8 cellular contexts compared by ENCODE assay signal in genomic region chr19:36771275-36772231, GRCh38. TPM values are rescaled to one million over a fixed set of nuclear protein-coding genes. Genes with fewer than 3 reads are reported as not detected.
DNase-seq lines count a peak whose midpoint lies in the region; ATAC-seq lines count a peak whose summit lies in the region.

No MANE protein-coding gene starts in this region.

- peaks cover 8 to 31% of the 10 kb centered on the region in 2 donors for H3K36me3 ChIP-seq in neuronal stem cell (replicated peaks in 1 of 2; ENCODE audit: control insufficient read depth in 2 of 2, insufficient read depth in 2 of 2, low read length in 2 of 2)

- peaks cover 14 to 58% of the 10 kb centered on the region in 2 donors for H3K9me3 ChIP-seq in neuronal stem cell (replicated peaks in 1 of 2; ENCODE audit: control insufficient read depth in 2 of 2, insufficient read depth in 1 of 2, low read depth in 1 of 2, low read length in 2 of 2)

- no peak for ATAC-seq in activated T-helper 17 cell treated with anti-CD3 and anti-CD28 coated beads, Interleukin-2, amount 50 U/mL, for 72 hours (replicated peaks)
- no peak for ATAC-seq in GM18520 (IDR thresholded peaks at IDR 0.05; ENCODE audit: unreplicated experiment)
- ATAC-seq in GM19023 (IDR thresholded peaks at IDR 0.05; ENCODE audit: unreplicated experiment), result no peak

- H3K4me3 ChIP-seq in neuronal stem cell (ENCODE audit: low read length in 2 of 2), result peak overlapping the region; percentile 68 to 93

- no peaks in the 10 kb centered on the region for H3K4me1 ChIP-seq in neuronal stem cell (ENCODE audit: control insufficient read depth in 2 of 2, insufficient read depth in 1 of 2, low read depth in 1 of 2, low read length in 2 of 2)

- H3K27ac Mint-ChIP-seq in activated T-helper 17 cell treated with anti-CD3 and anti-CD28 coated beads, Interleukin-2, amount 50 U/mL, for 72 hours, result peak overlapping the region; percentile 93

- no peak overlapping the region for H3K23ac ChIP-seq in neuronal stem cell (ENCODE audit: low read depth, low read length, poor library complexity)

- peak; percentile 38 for DNase-seq in stimulated activated CD4-positive, alpha-beta T cell treated with anti-CD3 and anti-CD28 coated beads, Interleukin-15, amount 100 ng/mL, for 24 hours
- no peak for DNase-seq in stimulated activated CD4-positive, alpha-beta T cell treated with anti-CD3 and anti-CD28 coated beads, Interleukin-4, amount 100 ng/mL, for 1 hour
- DNase-seq in NCI-H2081 (lab: John Stamatoyannopoulos, UW) (peak; percentile 51 to 64), glomerular visceral epithelial cell (ENCODE audit: extremely low spot score) (peak; percentile 45), neuronal stem cell (ENCODE audit: low spot score) (peak; percentile 43)

- peak overlapping the region; percentile 71 for H3K27ac ChIP-seq in neuronal stem cell (replicated peaks; ENCODE audit: low read length)

- no peak overlapping the region for H2BK15ac ChIP-seq in neuronal stem cell (ENCODE audit: low read length)

- peaks cover 15% of the 10 kb centered on the region for H3K4me1 Mint-ChIP-seq in activated T-helper 17 cell treated with anti-CD3 and anti-CD28 coated beads, Interleukin-2, amount 50 U/mL, for 72 hours

- H3K36me3 Mint-ChIP-seq in activated T-helper 17 cell treated with anti-CD3 and anti-CD28 coated beads, Interleukin-2, amount 50 U/mL, for 72 hours (ENCODE audit: low read depth), result peaks cover 30% of the 10 kb centered on the region

- H3K9me3 Mint-ChIP-seq in activated T-helper 17 cell treated with anti-CD3 and anti-CD28 coated beads, Interleukin-2, amount 50 U/mL, for 72 hours, result peaks cover 8% of the 10 kb centered on the region

- peak overlapping the region; percentile 82 for H3K9ac ChIP-seq in neuronal stem cell (ENCODE audit: low read depth, low read length, poor library complexity)

- H4K91ac ChIP-seq in neuronal stem cell (ENCODE audit: low read depth, low read length, poor library complexity), result no peak overlapping the region

- peak overlapping the region; percentile 76 for H3K4me2 ChIP-seq in neuronal stem cell (ENCODE audit: insufficient read depth, low read length, poor library complexity, severe bottlenecking)

- peak overlapping the region; percentile 97 for H3K4me3 Mint-ChIP-seq in activated T-helper 17 cell treated with anti-CD3 and anti-CD28 coated beads, Interleukin-2, amount 50 U/mL, for 72 hours

- no peak overlapping the region for H3K14ac ChIP-seq in neuronal stem cell (ENCODE audit: low read length)

- H4K8ac ChIP-seq in neuronal stem cell (ENCODE audit: low read depth, low read length), result no peak overlapping the region

- peak overlapping the region; percentile 46 for H3K18ac ChIP-seq in neuronal stem cell (ENCODE audit: low read length)

- H2BK12ac ChIP-seq in neuronal stem cell (ENCODE audit: low read length), result no peak overlapping the region

- no peak overlapping the region for H3K4ac ChIP-seq in neuronal stem cell (ENCODE audit: low read length)

- no peaks in the 10 kb centered on the region for H3K27me3 ChIP-seq in neuronal stem cell (ENCODE audit: control insufficient read depth in 3 of 3, insufficient read depth in 3 of 3, low read depth in 1 of 3, low read length in 3 of 3)

- no peak overlapping the region for H2BK5ac ChIP-seq in neuronal stem cell (ENCODE audit: low read length)

- no CpG with 5 or more reads among the region's 29 CpGs for WGBS in neuronal stem cell (ENCODE audit: extremely low coverage in 2 of 2, insufficient read length in 2 of 2, insufficient replicate concordance in 1 of 2), 2 donors

- H3K27me3 Mint-ChIP-seq in activated T-helper 17 cell treated with anti-CD3 and anti-CD28 coated beads, Interleukin-2, amount 50 U/mL, for 72 hours, result no peaks in the 10 kb centered on the region

- H2AFZ ChIP-seq in neuronal stem cell (ENCODE audit: low read length), result peak overlapping the region; percentile 94

- no peak overlapping the region for H2AK5ac ChIP-seq in neuronal stem cell (ENCODE audit: low read depth, low read length)

- no peak overlapping the region for H2BK120ac ChIP-seq in neuronal stem cell (ENCODE audit: low read depth, low read length)

- H3K79me1 ChIP-seq in neuronal stem cell (ENCODE audit: low read depth, low read length), result peaks cover 8% of the 10 kb centered on the region

RNA-seq across cellular contexts. Expression of gene ZNF850, which starts 1.1 kb away (rescaled TPM):
- 10 to 100 TPM in 1 of 2 donors, 1 to 10 TPM in 1; 4.7 to 13.9 TPM for total RNA-seq in activated T-helper 17 cell treated with anti-CD3 and anti-CD28 coated beads, Interleukin-2, amount 50 U/mL, for 72 hours
- polyA plus RNA-seq in neuronal stem cell (2013, experiment 1 of 2), result 6.3 TPM
- 6.9 TPM for polyA plus RNA-seq in neuronal stem cell (2013, experiment 2 of 2)
